ENCODE assay signal across 8 cellular contexts in genomic region chr10:22436526-22436892, GRCh38.
A peak's percentile ranks its signal among the peaks of the same experiment; 100 is the strongest.
DNase-seq lines count a peak whose midpoint lies in the region; ATAC-seq, FAIRE-seq and TF ChIP-seq lines count a peak whose summit lies in the region.

No MANE protein-coding gene starts in this region.

- H3K27ac ChIP-seq in right lobe of liver, result peak overlapping the region; percentile 86 to 98 (median 90)
- peak overlapping the region; percentile 95 to 96 for H3K27ac ChIP-seq in tibial artery

- TF ChIP-seq POLR2A in right lobe of liver (IDR thresholded peaks at IDR 0.05), result no peak

- 20% methylated on average over 14 of the region's 35 CpGs for WGBS in right lobe of liver (ENCODE audit: insufficient coverage, low coverage, low lambda C conversion rate, missing lambda C conversion rate)

- no peaks in the 10 kb centered on the region for H3K36me3 ChIP-seq in right lobe of liver
- no peaks in the 10 kb centered on the region for H3K36me3 ChIP-seq in tibial artery

- in situ Hi-C loops in astrocyte of the cerebellum (cut with HindIII; ENCODE audit: low sequenced_read_pairs), result no loop called here

- H3K4me3 ChIP-seq in astrocyte of the cerebellum (ENCODE audit: low read depth, low read length) (peak overlapping the region; percentile 58), right lobe of liver (peak overlapping the region; percentile 79 to 84 (median 80)), tibial artery (peak overlapping the region; percentile 79 to 91)

- H3K4me1 ChIP-seq in right lobe of liver, result peaks cover 0 to 12% (median 4%) of the 10 kb centered on the region in 4 donors
- H3K4me1 ChIP-seq in tibial artery, result peaks cover 0 to 21% (median 13%) of the 10 kb centered on the region in 4 donors

- intact Hi-C loops in right lobe of liver (cut with DNase I) (no loop called here), tibial artery (cut with DNase I; ENCODE audit: low total_unique reads) (loop anchor here (10.0 kb wide), 4 partner anchors 92 to 922 kb away; partner anchors contain the start of genes DNAJC1 and SPAG6)

- peak; percentile 25 for DNase-seq in AG08396 (ENCODE audit: low spot score)
- no peak for DNase-seq in GM19239 (ENCODE audit: insufficient read length, low spot score)
- DNase-seq in astrocyte of the cerebellum (ENCODE audit: low read depth), result no peak
- DNase-seq in right lobe of liver, result peak in 1 of 3 donors; percentile 50
- no peak for DNase-seq in tibial artery
- no peak for DNase-seq in cerebellum (ENCODE audit: low spot score)
- DNase-seq in SW480 (ENCODE audit: low spot score), result no peak

- no peaks in the 10 kb centered on the region for H3K9me3 ChIP-seq in right lobe of liver
- no peaks in the 10 kb centered on the region for H3K9me3 ChIP-seq in tibial artery

- TF ChIP-seq CTCF in astrocyte of the cerebellum (IDR thresholded peaks at IDR 0.05; ENCODE audit: low read depth, low read length, missing control alignments) (no peak), right lobe of liver (IDR thresholded peaks at IDR 0.05) (no peak), tibial artery (IDR thresholded peaks at IDR 0.05) (no peak)

- FAIRE-seq in GM19239 (lab: Jason Lieb, UNC), result peak; percentile 55

- H3K27me3 ChIP-seq in right lobe of liver (no peaks in the 10 kb centered on the region), tibial artery (no peaks in the 10 kb centered on the region)

- ATAC-seq in HG03558 (IDR thresholded peaks at IDR 0.05; ENCODE audit: extremely low read depth, unreplicated experiment), result peak; percentile 18
- ATAC-seq in right lobe of liver, result no peak
